ENCODE assay signal across 10 cellular contexts in genomic region chr16:30778549-30779244, GRCh38. TPM values are rescaled to one million over a fixed set of nuclear protein-coding genes. Genes with fewer than 3 reads are reported as not detected.
DNase-seq lines count a peak whose midpoint lies in the region; TF ChIP-seq lines count a peak whose summit lies in the region.
"Had no signal": no experiment of that assay in that cellular context is flagged by ENCODE, and none has a peak within 500 bp of the region (broad histone marks: within the 10 kb centered on the region; RNA-seq: fewer than 3 reads in every experiment).

No MANE protein-coding gene starts in this region.

- peak overlapping the region; percentile 55 for H3K27ac Mint-ChIP-seq in Caco-2 (ENCODE audit: unreplicated experiment)

- peaks cover 12% of the 10 kb centered on the region for H3K4me1 ChIP-seq in Caco-2

- H3K4me3 ChIP-seq in Caco-2 (ENCODE audit: low read depth, low read length) (no peak overlapping the region), SK-N-MC (no peak overlapping the region)

- H3K9ac ChIP-seq in SK-N-MC (ENCODE audit: insufficient read length) = no peak overlapping the region

- POLR2A ChIA-PET in Caco-2 (lab: Charles Lee) = interaction anchor here (0.6 to 1.1 kb wide), 2 partner anchors 8 to 155 kb away, joined by 3 to 5 read pairs; partner anchors contain the start of gene ZNF629

- peaks cover 61% of the 10 kb centered on the region for H3K36me3 Mint-ChIP-seq in Caco-2 (ENCODE audit: insufficient read depth, unreplicated experiment)

- H3K27ac ChIP-seq in SK-N-MC = 0 out of 2 replicates have a peak overlapping the region, but pooled peaks have one; percentile 31

- no peaks in the 10 kb centered on the region for H3K27me3 Mint-ChIP-seq in Caco-2 (ENCODE audit: insufficient read depth, unreplicated experiment)

- TF ChIP-seq CTCF in Caco-2 (IDR thresholded peaks at IDR 0.05; ENCODE audit: insufficient read depth in 1 of 2, low read depth in 1 of 2, low read length in 1 of 2, severe bottlenecking in 1 of 2, unreplicated experiment in 1 of 2) = no peak

- H3K4me3 Mint-ChIP-seq in Caco-2 (ENCODE audit: unreplicated experiment) = no peak overlapping the region

- no peak for DNase-seq in Caco-2
- DNase-seq in SK-N-MC (ENCODE audit: low read depth, low spot score) = no peak
- DNase-seq in iris pigment epithelial cell (ENCODE audit: low read depth) = peak; percentile 71
- no peak for DNase-seq in SHP77 (lab: John Stamatoyannopoulos, UW)
- no peak for DNase-seq in T-helper 9 cell
- no peak for DNase-seq in germinal center (ENCODE audit: low spot score)
- DNase-seq: activated CD4-positive, alpha-beta T cell treated with anti-CD3 and anti-CD28 coated beads, Interleukin-2, amount 50 U/mL, for 1 hour; BE2C; NCI-H446 treated with DMSO at 0.1 percent for 48 hours; stimulated activated CD4-positive, alpha-beta T cell treated with anti-CD3 and anti-CD28 coated beads, Interleukin-4, amount 100 ng/mL, for 24 hours had no signal

- CTCF ChIA-PET in Caco-2 (lab: Charles Lee) = interaction anchor here (0.5 kb wide), 1 partner anchor 159 kb away, joined by 3 read pairs; no protein-coding TSS in a partner anchor

- intact Hi-C loops in Caco-2 (cut with micrococcal nuclease; ENCODE audit: unreplicated experiment) = no loop called here

- BruUV-seq in Caco-2 (replicated peaks; lab: Mats Ljungman, UMichigan) = no TSS peak

- peaks cover 10% of the 10 kb centered on the region for H3K4me1 Mint-ChIP-seq in Caco-2 (ENCODE audit: low read depth, unreplicated experiment)

- H3K36me3 ChIP-seq in Caco-2 (ENCODE audit: control insufficient read depth, insufficient read depth, low read length) = peaks cover 1% of the 10 kb centered on the region; the same call in 1 of the 2 replicates
- peaks cover 16% of the 10 kb centered on the region; the same call in 1 of the 2 replicates for H3K36me3 ChIP-seq in SK-N-MC (ENCODE audit: insufficient read depth, low read length)

- H3K9me3 ChIP-seq in Caco-2 = no peaks in the 10 kb centered on the region
- no peaks in the 10 kb centered on the region for H3K9me3 ChIP-seq in SK-N-MC (ENCODE audit: low read depth, low read length)
- H3K9me3 ChIP-seq: BE2C had no signal

- no peaks in the 10 kb centered on the region for H3K9me3 Mint-ChIP-seq in Caco-2 (ENCODE audit: unreplicated experiment)

- no peaks in the 10 kb centered on the region for H3K27me3 ChIP-seq in Caco-2 (replicated peaks; ENCODE audit: control insufficient read depth, insufficient read depth, low read length)
- H3K27me3 ChIP-seq: BE2C had no signal

RNA-seq across cellular contexts. Expression of gene ZNF629, which starts 8.3 kb away (rescaled TPM):
- 18.9 and 20.6 TPM in 2 replicates for total RNA-seq in Caco-2 (2022)

RNA-seq across cellular contexts. Expression of gene RNF40, which starts 16.6 kb away (rescaled TPM):
- 94.0 and 97.6 TPM in 2 replicates for total RNA-seq in Caco-2 (2022)

RNA-seq across cellular contexts. Expression of gene CFAP119, which starts 16.8 kb away (rescaled TPM):
- 4.0 and 4.5 TPM in 2 replicates for total RNA-seq in Caco-2 (2022)

RNA-seq across cellular contexts. Expression of gene PHKG2, which starts 30.5 kb away (rescaled TPM):
- 40.8 and 48.6 TPM in 2 replicates for total RNA-seq in Caco-2 (2022)
